ENCODE assay signal across 25 cellular contexts in genomic region chr17:80003969-80004368, GRCh38. TPM values are rescaled to one million over a fixed set of nuclear protein-coding genes. Genes with fewer than 3 reads are reported as not detected.
DNase-seq lines count a peak whose midpoint lies in the region; ATAC-seq, FAIRE-seq and TF ChIP-seq lines count a peak whose summit lies in the region.
"Had no signal": no experiment of that assay in that cellular context is flagged by ENCODE, and none has a peak within 500 bp of the region (broad histone marks: within the 10 kb centered on the region; RNA-seq: fewer than 3 reads in every experiment).

No MANE protein-coding gene starts in this region.

- no peak overlapping the region for H3K56ac ChIP-seq in H1 (replicated peaks; ENCODE audit: insufficient read length, low read depth, low read length)

- H3K79me2 ChIP-seq in Loucy (ENCODE audit: insufficient read depth, low read length), result no peaks in the 10 kb centered on the region
- H3K79me2 ChIP-seq in H1 (ENCODE audit: control insufficient read depth in 1 of 2, insufficient read depth in 2 of 2, low read length in 2 of 2), result peaks cover 0 to 14% of the 10 kb centered on the region in 2 experiments; a peak in 1 of 4 replicates

- H2AFZ ChIP-seq in Loucy (ENCODE audit: low read length) (no peak overlapping the region), H1 (ENCODE audit: low read length) (no peak overlapping the region)
- H2AFZ ChIP-seq: GM23338 had no signal

- H3K9me3 ChIP-seq in Loucy (ENCODE audit: insufficient read depth, low read depth, low read length), result no peaks in the 10 kb centered on the region
- H3K9me3 ChIP-seq in H1 (ENCODE audit: insufficient read depth in 2 of 2, low read depth in 1 of 2, low read length in 1 of 2), result no peaks in the 10 kb centered on the region; a peak in 1 of 4 replicates
- no peaks in the 10 kb centered on the region for H3K9me3 ChIP-seq in stomach
- H3K9me3 ChIP-seq: A549; BE2C; BLaER1 treated with 17β-estradiol and CSF1 and Interleukin-3, amounts not matched to agents 10 nM and 100 nM; HAP-1 had no signal

- no peak overlapping the region for H3K18ac ChIP-seq in H1 (ENCODE audit: extremely low read depth, low read length)

- ATAC-seq in HG03521 (IDR thresholded peaks at IDR 0.05; ENCODE audit: unreplicated experiment), result no peak
- no peak for ATAC-seq in HG03280 (IDR thresholded peaks at IDR 0.05; ENCODE audit: unreplicated experiment)
- ATAC-seq: A549, GM23338 had no signal

- H3F3A ChIP-seq in Loucy (ENCODE audit: low read depth), result no peaks in the 10 kb centered on the region

- TF ChIP-seq RAD21 in H1 (IDR thresholded peaks at IDR 0.05 in 1 of 2, conservative IDR thresholded peaks at IDR 0.05 in 1 of 2; ENCODE audit: low read depth in 2 of 2, low read length in 2 of 2), result no peak

- H4K8ac ChIP-seq in H1 (ENCODE audit: extremely low read depth, insufficient read depth, low read length), result peak overlapping the region; percentile 62

- H2BK120ac ChIP-seq in H1 (replicated peaks; ENCODE audit: low read depth, low read length), result no peak overlapping the region

- TF ChIP-seq POLR2A in H1 (IDR thresholded peaks at IDR 0.05; ENCODE audit: control extremely low read depth in 1 of 2, low read depth in 2 of 2, low read length in 2 of 2) (no peak), stomach (IDR thresholded peaks at IDR 0.05) (no peak)

- H2AK5ac ChIP-seq in H1 (ENCODE audit: low read depth, low read length), result no peak overlapping the region

- no peak for TF ChIP-seq CTCF in Loucy (conservative IDR thresholded peaks at IDR 0.05; ENCODE audit: low read length)
- TF ChIP-seq CTCF in H1 (IDR thresholded peaks at IDR 0.05; ENCODE audit: control extremely low read depth in 1 of 3, insufficient read depth in 1 of 3, low read depth in 1 of 3, low read length in 3 of 3), result no peak
- TF ChIP-seq CTCF in stomach (IDR thresholded peaks at IDR 0.05), result no peak

- no peak overlapping the region for H2BK5ac ChIP-seq in H1 (ENCODE audit: low read depth, low read length)

- H3K9ac ChIP-seq in Loucy (ENCODE audit: low read depth, low read length, poor library complexity, severe bottlenecking), result peak overlapping the region; percentile 48
- no peak overlapping the region for H3K9ac ChIP-seq in H1 (replicated peaks in 1 of 4; ENCODE audit: extremely low read depth in 1 of 4, low read depth in 3 of 4, low read length in 3 of 4)

- H3K27me3 ChIP-seq in Loucy (ENCODE audit: insufficient read depth, low read length, poor library complexity, severe bottlenecking), result no peaks in the 10 kb centered on the region
- H3K27me3 ChIP-seq in H1 (replicated peaks in 1 of 4; ENCODE audit: control insufficient read depth in 3 of 4, extremely low read depth in 1 of 4, insufficient read depth in 3 of 4, low read length in 3 of 4), result no peaks in the 10 kb centered on the region
- H3K27me3 ChIP-seq in stomach, result no peaks in the 10 kb centered on the region
- H3K27me3 ChIP-seq: BE2C; BLaER1 treated with 17β-estradiol and CSF1 and Interleukin-3, amounts not matched to agents 10 nM and 100 nM had no signal

- peaks cover 6% of the 10 kb centered on the region; the same call in 1 of the 2 replicates for H3K79me1 ChIP-seq in H1 (ENCODE audit: low read depth, low read length)

- WGBS in H1 (ENCODE audit: extremely low coverage in 1 of 2, insufficient coverage in 1 of 2, insufficient read length in 1 of 2, insufficient replicate concordance in 2 of 2, low coverage in 1 of 2, low lambda C conversion rate in 2 of 2, missing lambda C conversion rate in 1 of 2), 2 experiments, result 94 to 100% methylated on average over 2 to 15 of the region's 15 CpGs
- 92 to 95% (median 92%) methylated on average over 15 of the region's 15 CpGs for WGBS in stomach, 5 donors

- H3K9me2 ChIP-seq in Loucy (replicated peaks; ENCODE audit: low read depth, low read length), result no peaks in the 10 kb centered on the region

- DNase-seq in NOMO-1 (lab: John Stamatoyannopoulos, UW; ENCODE audit: unreplicated experiment in 2 of 2) (peak; percentile 36 to 51), NOMO-1 treated with dmso at 0.1 percent for 144 hours (lab: John Stamatoyannopoulos, UW; ENCODE audit: unreplicated experiment) (no peak), H1 (ENCODE audit: low read depth in 1 of 2, low spot score in 2 of 2) (no peak), stomach (no peak)
- DNase-seq: 8988T; ACHN; AML-193; BE2C; Calu3; CD4-positive, alpha-beta T cell; CD8-positive, alpha-beta memory T cell; DMS53; DMS79 treated with DMSO at 0.1 percent for 48 hours; GF-D8; HFFc6 had no signal

- no peak overlapping the region for H3K23ac ChIP-seq in H1 (ENCODE audit: insufficient read length)

- no peak overlapping the region for H2BK12ac ChIP-seq in H1 (ENCODE audit: low read depth, low read length)

- TF ChIP-seq EP300 in H1 (IDR thresholded peaks at IDR 0.05; ENCODE audit: borderline replicate concordance in 1 of 2, low read depth in 2 of 2, low read length in 2 of 2) (no peak), stomach (IDR thresholded peaks at IDR 0.05) (no peak)

- no peak for FAIRE-seq in H1 (lab: Jason Lieb, UNC)
- FAIRE-seq: A549, GM12891, GM18507, H54 had no signal

- POLR2A ChIA-PET in H1 (lab: Charles Lee; ENCODE audit: partially characterized antibody), result interaction anchor here (0.6 to 3.7 kb wide), 2 partner anchors 10 to 62 kb away, joined by 3 to 20 read pairs; no protein-coding TSS in a partner anchor

- no peaks in the 10 kb centered on the region for H3K23me2 ChIP-seq in H1 (ENCODE audit: low read depth, low read length)

- no peaks in the 10 kb centered on the region for H4K20me1 ChIP-seq in Loucy (ENCODE audit: insufficient read depth, low read length, poor library complexity, severe bottlenecking)
- peaks cover 2 to 22% of the 10 kb centered on the region in 2 experiments for H4K20me1 ChIP-seq in H1 (replicated peaks in 1 of 2; ENCODE audit: control insufficient read depth in 1 of 2, insufficient read depth in 2 of 2, low read length in 2 of 2)

- H3K14ac ChIP-seq in H1 (ENCODE audit: insufficient read length), result no peak overlapping the region

- no peak overlapping the region for H2BK15ac ChIP-seq in H1 (ENCODE audit: low read length)

- H3K4ac ChIP-seq in H1 (replicated peaks; ENCODE audit: insufficient read length, low read depth, low read length), result no peak overlapping the region

- H3K4me1 ChIP-seq in Loucy (ENCODE audit: insufficient read depth, low read length, poor library complexity, severe bottlenecking) (peaks cover 11% of the 10 kb centered on the region), H1 (replicated peaks in 1 of 4; ENCODE audit: control insufficient read depth in 3 of 4, insufficient read depth in 4 of 4, low read length in 3 of 4) (peaks cover 0 to 7% (median 3%) of the 10 kb centered on the region in 4 experiments; a peak in 3 of 7 replicates), stomach (peaks cover 13 to 41% (median 30%) of the 10 kb centered on the region in 4 donors)
- H3K4me1 ChIP-seq: BE2C had no signal

- no peak overlapping the region for H4K91ac ChIP-seq in H1 (replicated peaks; ENCODE audit: insufficient read length, low read length)

- H4K5ac ChIP-seq in H1 (ENCODE audit: insufficient read length, low read depth, low read length), result no peak overlapping the region

- H3K4me2 ChIP-seq in Loucy (ENCODE audit: low read depth, low read length, poor library complexity, severe bottlenecking) (peak overlapping the region; percentile 29), H1 (ENCODE audit: insufficient read depth in 1 of 2, low read depth in 2 of 2, low read length in 2 of 2) (no peak overlapping the region)
- H3K4me2 ChIP-seq: A549, GM23338 had no signal

- no peak overlapping the region for H3K4me3 ChIP-seq in Loucy (ENCODE audit: low read length, poor library complexity, severe bottlenecking)
- no peak overlapping the region for H3K4me3 ChIP-seq in H1 (ENCODE audit: extremely low read depth in 1 of 4, insufficient read depth in 2 of 4, low read depth in 3 of 4, low read length in 4 of 4)
- H3K4me3 ChIP-seq in stomach, result no peak overlapping the region
- H3K4me3 ChIP-seq: A549; BLaER1 treated with 17β-estradiol and CSF1 and Interleukin-3, amounts not matched to agents 10 nM and 100 nM; GM23338; HAP-1 had no signal

- H3K27ac ChIP-seq in H1 (ENCODE audit: low read depth, low read length) (no peak overlapping the region), stomach (no peak overlapping the region)
- H3K27ac ChIP-seq: A549 had no signal

- CTCF ChIA-PET in H1 (lab: Charles Lee; ENCODE audit: partially characterized antibody), result interaction anchor here (0.6 to 10.2 kb wide), 11 partner anchors 10 to 358 kb away, joined by 3 to 110 read pairs (median 4); no protein-coding TSS in a partner anchor

- no peak overlapping the region for H2BK20ac ChIP-seq in H1 (ENCODE audit: low read length)

- intact Hi-C loops in stomach (cut with DNase I; ENCODE audit: low total_unique reads), result no loop called here

- H3K36me3 ChIP-seq in Loucy (ENCODE audit: insufficient read depth, low read length) (no peaks in the 10 kb centered on the region), H1 (ENCODE audit: control insufficient read depth in 2 of 4, insufficient read depth in 4 of 4, low read length in 3 of 4) (peaks cover 0 to 11% (median 1%) of the 10 kb centered on the region in 4 experiments; a peak in 2 of 8 replicates), stomach (peaks cover 0 to 29% (median 21%) of the 10 kb centered on the region in 4 donors)
- H3K36me3 ChIP-seq: BE2C, HAP-1 had no signal

RNA-seq across cellular contexts. Expression of gene TBC1D16, which starts 31.7 kb away (rescaled TPM):
- 109 and 111 TPM in 2 replicates for total RNA-seq in H1 (2021; fragmentation: NEBNext Ultra II Directional; extraction: Animal tissue kit (Norgen Biotek cat#: 25700))
- polyA plus RNA-seq in H1 (2011; rRNA removed) (21.1 and 29.7 TPM in 2 replicates), stomach (10 to 100 TPM in 1 of 3 donors, 1 to 10 TPM in 2; 3.0 to 17.1 (median 6.6) TPM)
- 28.8 TPM for polyA plus RNA-seq in H1 (2011; cell fraction: cytosol; rRNA removed)
- 47.7 TPM for polyA plus RNA-seq in H1 (2011; cell fraction: nucleus; rRNA removed)
- 46.6 to 63.2 TPM (median 51.9 TPM) in 4 replicates for polyA plus RNA-seq in H1 (2012, experiment 1 of 2)
- 41.5 TPM for polyA plus RNA-seq in H1 (2012, experiment 2 of 2)
- polyA plus RNA-seq in H1 (2013, experiment 1 of 2), result 32.7 TPM
- polyA plus RNA-seq in H1 (2013, experiment 2 of 2), result 34.5 TPM
- polyA minus RNA-seq in H1 (2011; rRNA and poly(A)+ RNA removed), result 64.0 and 65.1 TPM in 2 replicates
- 50.4 TPM for polyA minus RNA-seq in H1 (2011; cell fraction: cytosol; rRNA and poly(A)+ RNA removed)
- 44.3 TPM for polyA minus RNA-seq in H1 (2011; cell fraction: nucleus; rRNA and poly(A)+ RNA removed)
- total RNA-seq in stomach, result 10 to 100 TPM; 12.7 to 22.2 (median 21.0) TPM

RNA-seq across cellular contexts. Expression of gene CCDC40, which starts 32.5 kb away (rescaled TPM):
- 11.5 and 11.6 TPM in 2 replicates for total RNA-seq in H1 (2021; fragmentation: NEBNext Ultra II Directional; extraction: Animal tissue kit (Norgen Biotek cat#: 25700))
- polyA plus RNA-seq in H1 (2011; rRNA removed) (4.1 and 4.8 TPM in 2 replicates), stomach (1 to 10 TPM in 2 of 3 donors, under 1 TPM in 1; 0.61 to 2.2 (median 1.6) TPM)
- 6.4 TPM for polyA plus RNA-seq in H1 (2011; cell fraction: cytosol; rRNA removed)
- 11.8 TPM for polyA plus RNA-seq in H1 (2011; cell fraction: nucleus; rRNA removed)
- 8.1 to 15.2 TPM (median 9.5 TPM) in 4 replicates for polyA plus RNA-seq in H1 (2012, experiment 1 of 2)
- 3.3 TPM for polyA plus RNA-seq in H1 (2012, experiment 2 of 2)
- 3.0 TPM for polyA plus RNA-seq in H1 (2013, experiment 1 of 2)
- polyA plus RNA-seq in H1 (2013, experiment 2 of 2), result 2.9 TPM
- 3.7 and 4.0 TPM in 2 replicates for polyA minus RNA-seq in H1 (2011; rRNA and poly(A)+ RNA removed)
- 8.0 TPM for polyA minus RNA-seq in H1 (2011; cell fraction: cytosol; rRNA and poly(A)+ RNA removed)
- polyA minus RNA-seq in H1 (2011; cell fraction: nucleus; rRNA and poly(A)+ RNA removed), result 3.8 TPM
- total RNA-seq in stomach, result 10 to 100 TPM in 2 of 5 donors, 1 to 10 TPM in 3; 3.5 to 56.2 (median 5.8) TPM
- polyA plus RNA-seq: CD8-positive, alpha-beta memory T cell had no signal

Comparison
In these comparisons a context has a peak if more than half of its experiments do, and no peak if none do; other contexts are left out.
1. DNase-seq: peak in NOMO-1 (2 of 2); none in NOMO-1 treated with dmso at 0.1 percent for 144 hours (single experiment), H1 (0 of 2) and stomach (single experiment).